9 cellular contexts compared by ENCODE assay signal in genomic region chr2:195477248-195477995, GRCh38.
DNase-seq lines count a peak whose midpoint lies in the region; ATAC-seq and TF ChIP-seq lines count a peak whose summit lies in the region.
"Had no signal": no experiment of that assay in that cellular context is flagged by ENCODE, and none has a peak within 500 bp of the region (broad histone marks: within the 10 kb centered on the region; RNA-seq: fewer than 3 reads in every experiment).

No MANE protein-coding gene starts in this region.

- no peaks in the 10 kb centered on the region for H3K9me3 ChIP-seq in osteoblast (ENCODE audit: low read depth, low read length)

- no peak for DNase-seq in activated naive CD4-positive, alpha-beta T cell treated with anti-CD3 and anti-CD28 coated beads for 36 hours
- DNase-seq in activated naive CD4-positive, alpha-beta T cell (lab: John Stamatoyannopoulos, UW), result no peak
- DNase-seq in activated CD8-positive, alpha-beta T cell treated with anti-CD3 and anti-CD28 coated beads for 36 hours, result no peak
- no peak for DNase-seq in stimulated activated naive B cell treated with anti-CD40 and anti-IgM and Interleukin-4, amounts not matched to agents 10 μg/mL and 1 μg/mL and 100 μg/mL, for 72 hours
- DNase-seq in cerebellar nuclear complex (lab: John Stamatoyannopoulos, UW) (no peak), osteoblast (ENCODE audit: insufficient read length, low spot score, missing footprints) (no peak)
- no peak for DNase-seq in effector CD4-positive, alpha-beta T cell

- H3K36me3 ChIP-seq in osteoblast (ENCODE audit: insufficient read depth, low read length), result no peaks in the 10 kb centered on the region

- H3K27me3 ChIP-seq in osteoblast (ENCODE audit: insufficient read depth, low read length), result no peaks in the 10 kb centered on the region

- no peaks in the 10 kb centered on the region for H3K27me3 Mint-ChIP-seq in activated naive CD4-positive, alpha-beta T cell treated with anti-CD3 and anti-CD28 coated beads for 36 hours (ENCODE audit: low read depth)
- no peaks in the 10 kb centered on the region for H3K27me3 Mint-ChIP-seq in activated CD8-positive, alpha-beta T cell treated with anti-CD3 and anti-CD28 coated beads for 36 hours
- no peaks in the 10 kb centered on the region for H3K27me3 Mint-ChIP-seq in stimulated activated naive B cell treated with anti-CD40 and anti-IgM and Interleukin-4, amounts not matched to agents 10 μg/mL and 1 μg/mL and 100 μg/mL, for 72 hours
- H3K27me3 Mint-ChIP-seq: B cell had no signal

- H3K4me3 Mint-ChIP-seq in activated naive CD4-positive, alpha-beta T cell treated with anti-CD3 and anti-CD28 coated beads for 36 hours, result no peak overlapping the region
- H3K4me3 Mint-ChIP-seq in activated CD8-positive, alpha-beta T cell treated with anti-CD3 and anti-CD28 coated beads for 36 hours, result no peak overlapping the region
- H3K4me3 Mint-ChIP-seq in stimulated activated naive B cell treated with anti-CD40 and anti-IgM and Interleukin-4, amounts not matched to agents 10 μg/mL and 1 μg/mL and 100 μg/mL, for 72 hours, result no peak overlapping the region
- H3K4me3 Mint-ChIP-seq: B cell had no signal

- peak; percentile 79 for ATAC-seq in HG02973 (IDR thresholded peaks at IDR 0.05; ENCODE audit: unreplicated experiment)
- peak; percentile 74 for ATAC-seq in activated CD8-positive, alpha-beta T cell treated with anti-CD3 and anti-CD28 coated beads for 36 hours
- ATAC-seq in stimulated activated naive B cell treated with anti-CD40 and anti-IgM and Interleukin-4, amounts not matched to agents 10 μg/mL and 1 μg/mL and 100 μg/mL, for 72 hours (replicated peaks), result peak; percentile 42 to 61

- H3K9me3 Mint-ChIP-seq in activated naive CD4-positive, alpha-beta T cell treated with anti-CD3 and anti-CD28 coated beads for 36 hours, result peaks cover 6% of the 10 kb centered on the region
- H3K9me3 Mint-ChIP-seq in activated CD8-positive, alpha-beta T cell treated with anti-CD3 and anti-CD28 coated beads for 36 hours, result peaks cover 6% of the 10 kb centered on the region
- peaks cover 0 to 7% of the 10 kb centered on the region in 2 donors for H3K9me3 Mint-ChIP-seq in stimulated activated naive B cell treated with anti-CD40 and anti-IgM and Interleukin-4, amounts not matched to agents 10 μg/mL and 1 μg/mL and 100 μg/mL, for 72 hours

- no peak overlapping the region for H2AFZ ChIP-seq in osteoblast (ENCODE audit: low read length)

- H3K4me2 ChIP-seq in osteoblast (ENCODE audit: insufficient read depth, low read length), result no peak overlapping the region

- no peaks in the 10 kb centered on the region for H4K20me1 ChIP-seq in osteoblast (ENCODE audit: insufficient read depth, low read length)

- no peaks in the 10 kb centered on the region for H3K79me2 ChIP-seq in osteoblast (ENCODE audit: insufficient read depth, low read length)

- intact Hi-C loops in activated naive CD4-positive, alpha-beta T cell treated with anti-CD3 and anti-CD28 coated beads for 36 hours (cut with micrococcal nuclease), result loop anchor here (1.0 kb wide), 1 partner anchor 9 kb away; no protein-coding TSS in a partner anchor
- intact Hi-C loops in activated CD8-positive, alpha-beta T cell treated with anti-CD3 and anti-CD28 coated beads for 36 hours (cut with micrococcal nuclease), result no loop called here

- H3K27ac ChIP-seq in osteoblast (ENCODE audit: low read depth, low read length), result no peak overlapping the region

- H3K4me1 ChIP-seq in osteoblast (ENCODE audit: insufficient read depth, low read length), result peaks cover 4% of the 10 kb centered on the region

- peaks cover 2% of the 10 kb centered on the region for H3K36me3 Mint-ChIP-seq in activated naive CD4-positive, alpha-beta T cell treated with anti-CD3 and anti-CD28 coated beads for 36 hours (ENCODE audit: low read depth)
- H3K36me3 Mint-ChIP-seq in activated CD8-positive, alpha-beta T cell treated with anti-CD3 and anti-CD28 coated beads for 36 hours (ENCODE audit: low read depth), result peaks cover 4% of the 10 kb centered on the region
- H3K36me3 Mint-ChIP-seq in stimulated activated naive B cell treated with anti-CD40 and anti-IgM and Interleukin-4, amounts not matched to agents 10 μg/mL and 1 μg/mL and 100 μg/mL, for 72 hours, result no peaks in the 10 kb centered on the region

- H3K27ac Mint-ChIP-seq in activated naive CD4-positive, alpha-beta T cell treated with anti-CD3 and anti-CD28 coated beads for 36 hours, result peak overlapping the region; percentile 42
- H3K27ac Mint-ChIP-seq in activated CD8-positive, alpha-beta T cell treated with anti-CD3 and anti-CD28 coated beads for 36 hours, result no peak overlapping the region
- H3K27ac Mint-ChIP-seq in stimulated activated naive B cell treated with anti-CD40 and anti-IgM and Interleukin-4, amounts not matched to agents 10 μg/mL and 1 μg/mL and 100 μg/mL, for 72 hours, result no peak overlapping the region
- H3K27ac Mint-ChIP-seq: B cell had no signal

- H3K4me1 Mint-ChIP-seq in activated naive CD4-positive, alpha-beta T cell treated with anti-CD3 and anti-CD28 coated beads for 36 hours (ENCODE audit: low read depth), result peaks cover 22% of the 10 kb centered on the region
- H3K4me1 Mint-ChIP-seq in activated CD8-positive, alpha-beta T cell treated with anti-CD3 and anti-CD28 coated beads for 36 hours (ENCODE audit: low read depth), result peaks cover 18% of the 10 kb centered on the region
- peaks cover 10 to 17% of the 10 kb centered on the region in 2 donors for H3K4me1 Mint-ChIP-seq in stimulated activated naive B cell treated with anti-CD40 and anti-IgM and Interleukin-4, amounts not matched to agents 10 μg/mL and 1 μg/mL and 100 μg/mL, for 72 hours

- POLR2A ChIA-PET in activated CD8-positive, alpha-beta T cell treated with anti-CD3 and anti-CD28 coated beads for 36 hours (lab: Charles Lee), result interaction anchor here (0.6 kb wide), 1 partner anchor 181 kb away, joined by 3 read pairs; no protein-coding TSS in a partner anchor

- H3K4me3 ChIP-seq in osteoblast (ENCODE audit: insufficient read depth, low read length), result no peak overlapping the region

- TF ChIP-seq CTCF in activated CD8-positive, alpha-beta T cell treated with anti-CD3 and anti-CD28 coated beads for 36 hours (IDR thresholded peaks at IDR 0.05), result no peak
- no peak for TF ChIP-seq CTCF in osteoblast (IDR thresholded peaks at IDR 0.05; ENCODE audit: extremely low read depth, low read depth, low read length)

- CTCF ChIA-PET in activated naive CD4-positive, alpha-beta T cell treated with anti-CD3 and anti-CD28 coated beads for 36 hours (lab: Charles Lee), result interaction anchor here (0.7 kb wide), 1 partner anchor 84 kb away, joined by 3 read pairs; no protein-coding TSS in a partner anchor
- CTCF ChIA-PET in activated CD8-positive, alpha-beta T cell treated with anti-CD3 and anti-CD28 coated beads for 36 hours (lab: Charles Lee), result interaction anchor here (0.9 to 1.1 kb wide), 3 partner anchors 9 to 188 kb away, joined by 3 read pairs; no protein-coding TSS in a partner anchor
